18 cellular contexts compared by ENCODE assay signal in genomic region chr11:42840856-42841255, GRCh38.
A peak's percentile ranks its signal among the peaks of the same experiment; 100 is the strongest.
DNase-seq lines count a peak whose midpoint lies in the region; ATAC-seq, FAIRE-seq and TF ChIP-seq lines count a peak whose summit lies in the region.
"Had no signal": no experiment of that assay in that cellular context is flagged by ENCODE, and none has a peak within 500 bp of the region (broad histone marks: within the 10 kb centered on the region; RNA-seq: fewer than 3 reads in every experiment).

No MANE protein-coding gene starts in this region.

- H3K4me2 ChIP-seq in HepG2 (ENCODE audit: low read depth, low read length) (no peak overlapping the region), H1 (ENCODE audit: insufficient read depth in 1 of 2, low read depth in 2 of 2, low read length in 2 of 2) (peak overlapping the region; percentile 16 to 32; a peak in 2 of 4 replicates), mesendoderm (ENCODE audit: low read length) (no peak overlapping the region)

- TF ChIP-seq EP300 in HepG2 (IDR thresholded peaks at IDR 0.05; ENCODE audit: low read depth in 2 of 2, low read length in 2 of 2) (no peak), HepG2 (CRISPR knock-in tag; IDR thresholded peaks at IDR 0.05; ENCODE audit: borderline replicate concordance) (no peak), H1 (IDR thresholded peaks at IDR 0.05; ENCODE audit: borderline replicate concordance in 1 of 2, low read depth in 2 of 2, low read length in 2 of 2) (no peak)

- H2AFZ ChIP-seq in HepG2 (ENCODE audit: low read length), result no peak overlapping the region
- no peak overlapping the region for H2AFZ ChIP-seq in H1 (ENCODE audit: low read length)

- H3K27ac ChIP-seq in HepG2 (ENCODE audit: extremely low read length, insufficient read depth, low read length) (no peak overlapping the region), right lobe of liver (no peak overlapping the region), H1 (ENCODE audit: low read depth, low read length) (no peak overlapping the region), mesendoderm (ENCODE audit: low read depth, low read length) (no peak overlapping the region)
- H3K27ac ChIP-seq: 22Rv1 had no signal

- no peak overlapping the region for H3K23ac ChIP-seq in H1 (ENCODE audit: insufficient read length)
- no peak overlapping the region for H3K23ac ChIP-seq in mesendoderm (ENCODE audit: low read length)

- WGBS in HepG2 (ENCODE audit: low lambda C conversion rate), result 3% methylated on average over 2 of the region's 2 CpGs
- whole genome bisulfite sequencing in right lobe of liver (ENCODE audit: insufficient coverage, low coverage, low lambda C conversion rate, missing lambda C conversion rate), result 37% methylated on average over 2 of the region's 2 CpGs
- WGBS in H1 (ENCODE audit: extremely low coverage in 1 of 2, insufficient coverage in 1 of 2, insufficient read length in 1 of 2, insufficient replicate concordance in 2 of 2, low coverage in 1 of 2, low lambda C conversion rate in 2 of 2, missing lambda C conversion rate in 1 of 2), 2 experiments, result 94% methylated on average over 2 of the region's 2 CpGs; no CpG with 5 or more reads in 1 of the 2 experiments
- no CpG with 5 or more reads among the region's 2 CpGs for WGBS in mesendoderm (ENCODE audit: extremely low coverage, insufficient coverage, low lambda C conversion rate)

- H4K8ac ChIP-seq in H1 (ENCODE audit: extremely low read depth, insufficient read depth, low read length) (no peak overlapping the region), mesendoderm (ENCODE audit: low read depth, low read length) (no peak overlapping the region)

- H3K36me3 ChIP-seq in HepG2 (replicated peaks in 1 of 2; ENCODE audit: control insufficient read depth in 1 of 2, insufficient read depth in 2 of 2, low read length in 2 of 2), result no peaks in the 10 kb centered on the region
- no peaks in the 10 kb centered on the region for H3K36me3 ChIP-seq in right lobe of liver
- H3K36me3 ChIP-seq in H1 (ENCODE audit: control insufficient read depth in 2 of 4, insufficient read depth in 4 of 4, low read length in 3 of 4), result no peaks in the 10 kb centered on the region
- no peaks in the 10 kb centered on the region for H3K36me3 ChIP-seq in mesendoderm (ENCODE audit: control insufficient read depth, insufficient read depth, low read length)
- no peaks in the 10 kb centered on the region for H3K36me3 ChIP-seq in Caco-2 (ENCODE audit: control insufficient read depth, insufficient read depth, low read length)

- H4K5ac ChIP-seq in H1 (ENCODE audit: insufficient read length, low read depth, low read length) (no peak overlapping the region), mesendoderm (ENCODE audit: low read length) (no peak overlapping the region)

- TF ChIP-seq CTCF in HepG2 (CRISPR knock-in tag; IDR thresholded peaks at IDR 0.05) (no peak), right lobe of liver (IDR thresholded peaks at IDR 0.05) (no peak), H1 (IDR thresholded peaks at IDR 0.05; ENCODE audit: control extremely low read depth in 1 of 3, insufficient read depth in 1 of 3, low read depth in 1 of 3, low read length in 3 of 3) (no peak), Caco-2 (IDR thresholded peaks at IDR 0.05; ENCODE audit: insufficient read depth in 1 of 2, low read depth in 1 of 2, low read length in 1 of 2, severe bottlenecking in 1 of 2, unreplicated experiment in 1 of 2) (no peak)

- no peak for TF ChIP-seq RAD21 in HepG2 (CRISPR knock-in tag; IDR thresholded peaks at IDR 0.05)
- no peak for TF ChIP-seq RAD21 in H1 (IDR thresholded peaks at IDR 0.05 in 1 of 2, conservative IDR thresholded peaks at IDR 0.05 in 1 of 2; ENCODE audit: low read depth in 2 of 2, low read length in 2 of 2)

- intact Hi-C loops in HepG2 (cut with micrococcal nuclease; ENCODE audit: unreplicated experiment) (no loop called here), right lobe of liver (cut with DNase I) (no loop called here), Caco-2 (cut with micrococcal nuclease; ENCODE audit: unreplicated experiment) (no loop called here)

- H3K18ac ChIP-seq in H1 (ENCODE audit: extremely low read depth, low read length) (no peak overlapping the region), mesendoderm (ENCODE audit: low read length) (peak overlapping the region; percentile 28)

- H4K20me1 ChIP-seq in HepG2 (ENCODE audit: insufficient read depth, low read length), result no peaks in the 10 kb centered on the region
- no peaks in the 10 kb centered on the region for H4K20me1 ChIP-seq in H1 (replicated peaks in 1 of 2; ENCODE audit: control insufficient read depth in 1 of 2, insufficient read depth in 2 of 2, low read length in 2 of 2)

- H2BK120ac ChIP-seq in H1 (replicated peaks; ENCODE audit: low read depth, low read length) (no peak overlapping the region), mesendoderm (ENCODE audit: low read depth, low read length) (no peak overlapping the region)

- H3K79me2 ChIP-seq in HepG2 (ENCODE audit: insufficient read depth, low read length) (no peaks in the 10 kb centered on the region), H1 (ENCODE audit: control insufficient read depth in 1 of 2, insufficient read depth in 2 of 2, low read length in 2 of 2) (no peaks in the 10 kb centered on the region), mesendoderm (ENCODE audit: control insufficient read depth, insufficient read depth, low read length) (no peaks in the 10 kb centered on the region)

- H3K27ac Mint-ChIP-seq in Caco-2 (ENCODE audit: unreplicated experiment), result no peak overlapping the region
- H3K27ac Mint-ChIP-seq: CD14-positive monocyte; CD8-positive, alpha-beta T cell; HFFc6 had no signal

- H4K91ac ChIP-seq in H1 (replicated peaks; ENCODE audit: insufficient read length, low read length), result no peak overlapping the region

- H3K27me3 Mint-ChIP-seq in Caco-2 (ENCODE audit: insufficient read depth, unreplicated experiment), result no peaks in the 10 kb centered on the region

- POLR2A ChIA-PET in HepG2 (lab: Yijun Ruan, JAX) (interaction anchor here (0.6 kb wide), 1 partner anchor 19 kb away, joined by 3 read pairs; no protein-coding TSS in a partner anchor), H1 (lab: Charles Lee; ENCODE audit: partially characterized antibody) (no interaction called here), Caco-2 (lab: Charles Lee) (no interaction called here)

- no peaks in the 10 kb centered on the region for H3K79me1 ChIP-seq in H1 (ENCODE audit: low read depth, low read length)
- H3K79me1 ChIP-seq in mesendoderm (ENCODE audit: low read length), result no peaks in the 10 kb centered on the region

- no peaks in the 10 kb centered on the region for H3K36me3 Mint-ChIP-seq in Caco-2 (ENCODE audit: insufficient read depth, unreplicated experiment)
- H3K36me3 Mint-ChIP-seq: CD14-positive monocyte; CD8-positive, alpha-beta T cell had no signal

- H3K9me3 Mint-ChIP-seq in Caco-2 (ENCODE audit: unreplicated experiment), result peaks cover 5% of the 10 kb centered on the region

- TF ChIP-seq POLR2A in HepG2 (IDR thresholded peaks at IDR 0.05; ENCODE audit: insufficient read depth in 1 of 2, low read depth in 2 of 2, low read length in 2 of 2) (no peak), right lobe of liver (IDR thresholded peaks at IDR 0.05) (no peak), H1 (IDR thresholded peaks at IDR 0.05; ENCODE audit: control extremely low read depth in 1 of 2, low read depth in 2 of 2, low read length in 2 of 2) (no peak)

- H3K4me1 ChIP-seq in HepG2 (ENCODE audit: insufficient read depth, low read length), result peaks cover 17% of the 10 kb centered on the region
- H3K4me1 ChIP-seq in right lobe of liver, result no peaks in the 10 kb centered on the region
- H3K4me1 ChIP-seq in H1 (replicated peaks in 1 of 4; ENCODE audit: control insufficient read depth in 3 of 4, insufficient read depth in 4 of 4, low read length in 3 of 4), result peaks cover 2 to 10% (median 7%) of the 10 kb centered on the region in 4 experiments; a peak in 4 of 7 replicates
- no peaks in the 10 kb centered on the region for H3K4me1 ChIP-seq in mesendoderm (ENCODE audit: control insufficient read depth, low read depth, low read length)
- H3K4me1 ChIP-seq in Caco-2, result no peaks in the 10 kb centered on the region

- H3K9me3 ChIP-seq in HepG2 (ENCODE audit: low read length) (no peaks in the 10 kb centered on the region), right lobe of liver (no peaks in the 10 kb centered on the region), H1 (ENCODE audit: insufficient read depth in 2 of 2, low read depth in 1 of 2, low read length in 1 of 2) (no peaks in the 10 kb centered on the region), Caco-2 (no peaks in the 10 kb centered on the region)

- ATAC-seq in HepG2 (peak; percentile 47; the same call in 1 of the 3 replicates), right lobe of liver (no peak)
- ATAC-seq: CD8-positive, alpha-beta T cell; K562 had no signal

- no peak overlapping the region for H3K56ac ChIP-seq in H1 (replicated peaks; ENCODE audit: insufficient read length, low read depth, low read length)
- no peak overlapping the region for H3K56ac ChIP-seq in mesendoderm (ENCODE audit: low read length)

- H3K14ac ChIP-seq in H1 (ENCODE audit: insufficient read length), result no peak overlapping the region

- no peak overlapping the region for H2BK12ac ChIP-seq in H1 (ENCODE audit: low read depth, low read length)

- no TSS peak for BruUV-seq in HepG2 (replicated peaks; lab: Mats Ljungman, UMichigan)
- no TSS peak for BruUV-seq in Caco-2 (replicated peaks; lab: Mats Ljungman, UMichigan)

- CTCF ChIA-PET in HepG2 (lab: Yijun Ruan, JAX; ENCODE audit: low intra/inter-chr PET ratio, low total read pairs) (no interaction called here), H1 (lab: Charles Lee; ENCODE audit: partially characterized antibody) (no interaction called here), Caco-2 (lab: Charles Lee) (no interaction called here)

- H3K4me3 Mint-ChIP-seq in Caco-2 (ENCODE audit: unreplicated experiment), result no peak overlapping the region
- H3K4me3 Mint-ChIP-seq: CD14-positive monocyte; CD8-positive, alpha-beta T cell; HFFc6 had no signal

- in situ Hi-C loops in HepG2 (cut with HindIII; ENCODE audit: extremely low pct_ligation_motif_present, low pct_unique_long_range_greater_than_20kb), result no loop called here

- H2BK5ac ChIP-seq in H1 (ENCODE audit: low read depth, low read length) (no peak overlapping the region), mesendoderm (ENCODE audit: low read length) (no peak overlapping the region)

- H2BK15ac ChIP-seq in H1 (ENCODE audit: low read length) (no peak overlapping the region), mesendoderm (replicated peaks; ENCODE audit: low read depth) (no peak overlapping the region)

- H3K27me3 ChIP-seq in HepG2 (ENCODE audit: control insufficient read depth in 1 of 2, insufficient read depth in 2 of 2, low read length in 2 of 2), result no peaks in the 10 kb centered on the region
- no peaks in the 10 kb centered on the region for H3K27me3 ChIP-seq in right lobe of liver
- no peaks in the 10 kb centered on the region for H3K27me3 ChIP-seq in H1 (replicated peaks in 1 of 4; ENCODE audit: control insufficient read depth in 3 of 4, extremely low read depth in 1 of 4, insufficient read depth in 3 of 4, low read length in 3 of 4)
- no peaks in the 10 kb centered on the region for H3K27me3 ChIP-seq in mesendoderm (ENCODE audit: insufficient read depth, low read length, poor library complexity)
- no peaks in the 10 kb centered on the region for H3K27me3 ChIP-seq in Caco-2 (replicated peaks; ENCODE audit: control insufficient read depth, insufficient read depth, low read length)

- no peaks in the 10 kb centered on the region for H3K23me2 ChIP-seq in H1 (ENCODE audit: low read depth, low read length)

- H2BK20ac ChIP-seq in H1 (ENCODE audit: low read length), result no peak overlapping the region

- FAIRE-seq in HepG2 (lab: Jason Lieb, UNC), result no peak
- no peak for FAIRE-seq in H1 (lab: Jason Lieb, UNC)
- FAIRE-seq: HTR-8/SVneo, K562 had no signal

- H2AK5ac ChIP-seq in H1 (ENCODE audit: low read depth, low read length), result no peak overlapping the region
- H2AK5ac ChIP-seq in mesendoderm (ENCODE audit: low read length), result no peak overlapping the region

- H3K9ac ChIP-seq in HepG2 (ENCODE audit: insufficient read depth, low read depth, low read length) (no peak overlapping the region), H1 (replicated peaks in 1 of 4; ENCODE audit: extremely low read depth in 1 of 4, low read depth in 3 of 4, low read length in 3 of 4) (no peak overlapping the region), mesendoderm (ENCODE audit: low read length) (no peak overlapping the region)

- no peak overlapping the region for H3K4ac ChIP-seq in H1 (replicated peaks; ENCODE audit: insufficient read length, low read depth, low read length)
- H3K4ac ChIP-seq in mesendoderm (ENCODE audit: low read depth, low read length), result no peak overlapping the region

- H3K4me3 ChIP-seq in HepG2 (replicated peaks in 1 of 3; ENCODE audit: insufficient read depth in 1 of 3, low read depth in 2 of 3, low read length in 3 of 3), result no peak overlapping the region; a peak in 1 of 6 replicates
- H3K4me3 ChIP-seq in right lobe of liver, result no peak overlapping the region
- H3K4me3 ChIP-seq in H1 (ENCODE audit: extremely low read depth in 1 of 4, insufficient read depth in 2 of 4, low read depth in 3 of 4, low read length in 4 of 4), result no peak overlapping the region
- H3K4me3 ChIP-seq in mesendoderm (ENCODE audit: low read length), result no peak overlapping the region
- H3K4me3 ChIP-seq in Caco-2 (ENCODE audit: low read depth, low read length), result no peak overlapping the region
- H3K4me3 ChIP-seq: K562 had no signal

- DNase-seq in HepG2 (ENCODE audit: low spot score) (no peak), right lobe of liver (no peak), H1 (ENCODE audit: low read depth in 1 of 2, low spot score in 2 of 2) (no peak), mesendoderm (peak; percentile 55), Caco-2 (no peak), NOMO-1 (lab: John Stamatoyannopoulos, UW; ENCODE audit: unreplicated experiment in 2 of 2) (no peak), SKM-1 treated with dmso at 0.1 percent for 144 hours (lab: John Stamatoyannopoulos, UW; ENCODE audit: unreplicated experiment) (no peak)
- DNase-seq: CD8-positive, alpha-beta T cell; COR-L47; DND-41; GF-D8; GOT3; HCEC 1CT; HFFc6 had no signal

- no peaks in the 10 kb centered on the region for H3K4me1 Mint-ChIP-seq in Caco-2 (ENCODE audit: low read depth, unreplicated experiment)
- H3K4me1 Mint-ChIP-seq: CD14-positive monocyte had no signal

Comparison
In these comparisons a context has a peak if more than half of its experiments do, and no peak if none do; other contexts are left out.
1. H3K4me2 ChIP-seq: peak in H1 (2 of 2); none in HepG2 (single experiment) and mesendoderm (single experiment).